In the genomic region with DNA sequence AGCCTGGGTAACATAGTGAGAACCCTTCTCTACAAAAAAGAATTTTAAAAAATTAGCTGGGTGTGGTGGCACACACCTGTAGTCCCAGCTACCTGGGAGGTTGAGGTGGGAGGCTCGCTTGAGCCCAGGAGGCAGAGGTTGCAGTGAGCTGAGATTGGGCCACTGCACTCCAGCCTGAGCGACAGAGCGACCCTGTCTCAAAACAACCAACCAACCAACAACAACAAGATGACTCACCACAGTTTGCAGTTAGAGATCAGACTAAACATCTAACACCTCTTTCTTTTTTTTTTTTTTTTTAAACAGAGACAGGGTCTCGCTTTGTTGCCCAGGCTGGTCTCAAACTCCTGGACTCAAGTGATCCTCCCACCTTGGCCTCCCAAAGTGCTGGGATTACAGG, we compare ENCODE assay signal across 2 cellular contexts. TPM values are rescaled to one million over a fixed set of nuclear protein-coding genes. Genes with fewer than 3 reads are reported as not detected.
"Had no signal": no experiment of that assay in that cellular context is flagged by ENCODE, and none has a peak within 500 bp of the region (broad histone marks: within the 10 kb centered on the region; RNA-seq: fewer than 3 reads in every experiment).

No MANE protein-coding gene starts in this region.

RNA-seq across cellular contexts. Expression of gene TM4SF19, which starts 20.4 kb away (rescaled TPM):
- total RNA-seq: Peyer's patch had no signal
- polyA plus RNA-seq: SK-N-SH had no signal
